Comparison of ENCODE assay signal across 9 cellular contexts in the genomic region with DNA sequence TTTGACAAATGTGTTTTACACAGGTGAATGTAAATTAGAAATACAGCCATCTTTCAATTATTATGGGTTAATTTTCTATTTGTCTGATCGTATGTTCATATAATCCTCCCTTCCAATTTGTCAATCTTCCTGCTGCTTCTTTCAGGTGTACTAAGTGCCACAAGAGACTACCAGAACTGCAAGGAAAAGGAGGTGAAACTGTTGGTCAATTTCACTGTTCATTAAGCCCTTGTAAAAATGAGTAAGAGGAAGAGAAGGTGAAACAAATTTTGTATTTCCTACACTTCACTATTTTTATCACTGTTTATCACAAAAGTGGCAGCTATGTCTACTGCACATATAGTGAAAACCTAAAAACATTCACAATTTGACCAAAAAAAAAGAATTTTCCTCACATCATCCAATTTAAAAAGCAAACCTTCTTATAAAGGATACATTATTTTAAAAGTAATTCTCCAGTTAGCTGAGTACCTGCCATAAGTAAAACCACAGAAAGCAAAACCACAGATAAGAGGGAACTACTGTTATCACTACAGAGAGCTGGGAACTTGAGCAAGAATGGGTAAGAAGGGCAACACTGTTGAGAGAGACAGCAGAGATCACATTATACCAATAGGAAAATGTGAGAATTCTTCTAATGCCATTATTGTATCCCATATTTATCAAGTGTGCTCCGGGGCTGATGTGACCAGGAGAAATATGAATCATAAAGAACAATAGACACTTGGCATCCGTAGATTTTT.
A peak's percentile ranks its signal among the peaks of the same experiment; 100 is the strongest.
DNase-seq lines count a peak whose midpoint lies in the region; ATAC-seq and TF ChIP-seq lines count a peak whose summit lies in the region.
"Had no signal": no experiment of that assay in that cellular context is flagged by ENCODE, and none has a peak within 500 bp of the region (broad histone marks: within the 10 kb centered on the region; RNA-seq: fewer than 3 reads in every experiment).

No MANE protein-coding gene starts in this region.

- CTCF ChIA-PET in Caco-2 (lab: Charles Lee), result no interaction called here

- peaks cover 34% of the 10 kb centered on the region for H3K79me2 ChIP-seq in Loucy (ENCODE audit: insufficient read depth, low read length)

- DNase-seq in erythroblast (lab: John Stamatoyannopoulos, UW) (peak; percentile 27 to 49), Caco-2 (no peak), ecto neural progenitor cell (ENCODE audit: low spot score) (no peak), NCI-H510A (lab: John Stamatoyannopoulos, UW) (no peak), ACHN (no peak)
- DNase-seq: T-helper 9 cell had no signal

- peaks cover 12% of the 10 kb centered on the region; the same call in 1 of the 2 replicates for H3F3A ChIP-seq in Loucy (ENCODE audit: low read depth)

- BruUV-seq in Caco-2 (replicated peaks; lab: Mats Ljungman, UMichigan), result no TSS peak

- no peaks in the 10 kb centered on the region for H3K9me2 ChIP-seq in Loucy (replicated peaks; ENCODE audit: low read depth, low read length)

- no peaks in the 10 kb centered on the region for H3K27me3 Mint-ChIP-seq in Caco-2 (ENCODE audit: insufficient read depth, unreplicated experiment)

- TF ChIP-seq CTCF in Loucy (conservative IDR thresholded peaks at IDR 0.05; ENCODE audit: low read length) (no peak), Caco-2 (IDR thresholded peaks at IDR 0.05; ENCODE audit: insufficient read depth in 1 of 2, low read depth in 1 of 2, low read length in 1 of 2, severe bottlenecking in 1 of 2, unreplicated experiment in 1 of 2) (no peak)

- H3K4me3 Mint-ChIP-seq in Caco-2 (ENCODE audit: unreplicated experiment), result no peak overlapping the region

- no peak overlapping the region for H3K27ac Mint-ChIP-seq in Caco-2 (ENCODE audit: unreplicated experiment)

- no peaks in the 10 kb centered on the region for H3K9me3 Mint-ChIP-seq in Caco-2 (ENCODE audit: unreplicated experiment)

- intact Hi-C loops in Caco-2 (cut with micrococcal nuclease; ENCODE audit: unreplicated experiment), result no loop called here

- POLR2A ChIA-PET in Caco-2 (lab: Charles Lee), result no interaction called here

- in situ Hi-C loops in ACHN (cut with HindIII; ENCODE audit: low pct_ligation_motif_present, low pct_unique_long_range_greater_than_20kb, low sequenced_read_pairs), result no loop called here

- peaks cover 13% of the 10 kb centered on the region for H4K20me1 ChIP-seq in Loucy (ENCODE audit: insufficient read depth, low read length, poor library complexity, severe bottlenecking)

- H3K4me3 ChIP-seq in Loucy (ENCODE audit: low read length, poor library complexity, severe bottlenecking) (peak overlapping the region; percentile 2), Caco-2 (ENCODE audit: low read depth, low read length) (no peak overlapping the region)

- no peak for TF ChIP-seq POLR2A in erythroblast (IDR thresholded peaks at IDR 0.05; ENCODE audit: low read length)

- H3K4me1 ChIP-seq in Loucy (ENCODE audit: insufficient read depth, low read length, poor library complexity, severe bottlenecking) (peaks cover 40% of the 10 kb centered on the region), Caco-2 (no peaks in the 10 kb centered on the region; the same call in 1 of the 2 replicates)

- no peak overlapping the region for H2AFZ ChIP-seq in Loucy (ENCODE audit: low read length)

- ATAC-seq in GM18873 (IDR thresholded peaks at IDR 0.05; ENCODE audit: low FRiP score, unreplicated experiment) (peak; percentile 97), HG02642 (IDR thresholded peaks at IDR 0.05; ENCODE audit: poor library complexity, unreplicated experiment) (peak; percentile 98)

- H3K4me2 ChIP-seq in Loucy (ENCODE audit: low read depth, low read length, poor library complexity, severe bottlenecking), result peak overlapping the region; percentile 41

- H3K9ac ChIP-seq in Loucy (ENCODE audit: low read depth, low read length, poor library complexity, severe bottlenecking), result no peak overlapping the region

- no peaks in the 10 kb centered on the region for H3K9me3 ChIP-seq in Loucy (ENCODE audit: insufficient read depth, low read depth, low read length)
- no peaks in the 10 kb centered on the region for H3K9me3 ChIP-seq in Caco-2

- H3K27me3 ChIP-seq in Loucy (ENCODE audit: insufficient read depth, low read length, poor library complexity, severe bottlenecking) (no peaks in the 10 kb centered on the region), Caco-2 (replicated peaks; ENCODE audit: control insufficient read depth, insufficient read depth, low read length) (no peaks in the 10 kb centered on the region)

- H3K4me1 Mint-ChIP-seq in Caco-2 (ENCODE audit: low read depth, unreplicated experiment), result no peaks in the 10 kb centered on the region

- H3K36me3 ChIP-seq in Loucy (ENCODE audit: insufficient read depth, low read length) (no peaks in the 10 kb centered on the region), Caco-2 (ENCODE audit: control insufficient read depth, insufficient read depth, low read length) (no peaks in the 10 kb centered on the region)

- no peaks in the 10 kb centered on the region for H3K36me3 Mint-ChIP-seq in Caco-2 (ENCODE audit: insufficient read depth, unreplicated experiment)

Comparison
In these comparisons a context has a peak if more than half of its experiments do, and no peak if none do; other contexts are left out.
1. DNase-seq: peak in erythroblast (2 of 2); none in Caco-2 (0 of 2), ecto neural progenitor cell (single experiment), NCI-H510A (single experiment) and ACHN (single experiment).